ENCODE assay signal across 1 cellular context in the genomic region with DNA sequence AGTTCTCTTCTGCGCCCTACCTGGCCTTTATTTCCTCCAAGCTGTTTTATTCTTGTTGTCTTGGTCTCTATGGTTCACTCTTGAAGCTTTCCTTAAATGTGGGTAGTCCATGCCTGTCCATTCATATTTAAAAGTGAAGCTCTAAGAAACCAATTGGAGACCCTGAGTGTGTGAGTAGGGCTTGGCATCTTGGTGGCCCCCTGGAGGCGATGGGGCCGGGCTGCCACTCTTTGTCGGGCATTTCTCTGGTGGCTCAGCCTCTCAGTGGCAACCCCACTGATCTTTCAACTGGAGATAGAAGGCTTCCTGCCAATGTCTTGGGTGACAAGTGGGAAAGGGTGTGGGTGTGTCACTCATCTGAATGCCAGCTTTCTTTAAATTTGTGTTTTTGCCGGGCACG.
TF ChIP-seq lines count a peak whose summit lies in the region.

No MANE protein-coding gene starts in this region.

TF ChIP-seq in GM12878, 131 proteins besides CTCF, POLR2A, EP300 and RAD21:
- TF ChIP-seq CBFB (IDR thresholded peaks at IDR 0.05; ENCODE audit: low read depth) (no peak), KAT2A (conservative IDR thresholded peaks at IDR 0.05; ENCODE audit: control insufficient read depth, low read depth, low read length) (no peak), NR2C1 (IDR thresholded peaks at IDR 0.05) (no peak), SPI1 (IDR thresholded peaks at IDR 0.05; ENCODE audit: borderline replicate concordance, insufficient read depth, low read depth, low read length) (no peak), ZZZ3 (IDR thresholded peaks at IDR 0.05; ENCODE audit: control insufficient read depth, insufficient read length, low read depth) (no peak)
- TF ChIP-seq, protein P1, sequence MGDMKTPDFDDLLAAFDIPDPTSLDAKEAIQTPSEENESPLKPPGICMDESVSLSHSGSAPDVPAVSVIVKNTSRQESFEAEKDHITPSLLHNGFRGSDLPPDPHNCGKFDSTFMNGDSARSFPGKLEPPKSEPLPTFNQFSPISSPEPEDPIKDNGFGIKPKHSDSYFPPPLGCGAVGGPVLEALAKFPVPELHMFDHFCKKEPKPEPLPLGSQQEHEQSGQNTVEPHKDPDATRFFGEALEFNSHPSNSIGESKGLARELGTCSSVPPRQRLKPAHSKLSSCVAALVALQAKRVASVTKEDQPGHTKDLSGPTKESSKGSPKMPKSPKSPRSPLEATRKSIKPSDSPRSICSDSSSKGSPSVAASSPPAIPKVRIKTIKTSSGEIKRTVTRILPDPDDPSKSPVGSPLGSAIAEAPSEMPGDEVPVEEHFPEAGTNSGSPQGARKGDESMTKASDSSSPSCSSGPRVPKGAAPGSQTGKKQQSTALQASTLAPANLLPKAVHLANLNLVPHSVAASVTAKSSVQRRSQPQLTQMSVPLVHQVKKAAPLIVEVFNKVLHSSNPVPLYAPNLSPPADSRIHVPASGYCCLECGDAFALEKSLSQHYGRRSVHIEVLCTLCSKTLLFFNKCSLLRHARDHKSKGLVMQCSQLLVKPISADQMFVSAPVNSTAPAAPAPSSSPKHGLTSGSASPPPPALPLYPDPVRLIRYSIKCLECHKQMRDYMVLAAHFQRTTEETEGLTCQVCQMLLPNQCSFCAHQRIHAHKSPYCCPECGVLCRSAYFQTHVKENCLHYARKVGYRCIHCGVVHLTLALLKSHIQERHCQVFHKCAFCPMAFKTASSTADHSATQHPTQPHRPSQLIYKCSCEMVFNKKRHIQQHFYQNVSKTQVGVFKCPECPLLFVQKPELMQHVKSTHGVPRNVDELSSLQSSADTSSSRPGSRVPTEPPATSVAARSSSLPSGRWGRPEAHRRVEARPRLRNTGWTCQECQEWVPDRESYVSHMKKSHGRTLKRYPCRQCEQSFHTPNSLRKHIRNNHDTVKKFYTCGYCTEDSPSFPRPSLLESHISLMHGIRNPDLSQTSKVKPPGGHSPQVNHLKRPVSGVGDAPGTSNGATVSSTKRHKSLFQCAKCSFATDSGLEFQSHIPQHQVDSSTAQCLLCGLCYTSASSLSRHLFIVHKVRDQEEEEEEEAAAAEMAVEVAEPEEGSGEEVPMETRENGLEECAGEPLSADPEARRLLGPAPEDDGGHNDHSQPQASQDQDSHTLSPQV (IDR thresholded peaks at IDR 0.05): no peak
- TF ChIP-seq, protein P2, sequence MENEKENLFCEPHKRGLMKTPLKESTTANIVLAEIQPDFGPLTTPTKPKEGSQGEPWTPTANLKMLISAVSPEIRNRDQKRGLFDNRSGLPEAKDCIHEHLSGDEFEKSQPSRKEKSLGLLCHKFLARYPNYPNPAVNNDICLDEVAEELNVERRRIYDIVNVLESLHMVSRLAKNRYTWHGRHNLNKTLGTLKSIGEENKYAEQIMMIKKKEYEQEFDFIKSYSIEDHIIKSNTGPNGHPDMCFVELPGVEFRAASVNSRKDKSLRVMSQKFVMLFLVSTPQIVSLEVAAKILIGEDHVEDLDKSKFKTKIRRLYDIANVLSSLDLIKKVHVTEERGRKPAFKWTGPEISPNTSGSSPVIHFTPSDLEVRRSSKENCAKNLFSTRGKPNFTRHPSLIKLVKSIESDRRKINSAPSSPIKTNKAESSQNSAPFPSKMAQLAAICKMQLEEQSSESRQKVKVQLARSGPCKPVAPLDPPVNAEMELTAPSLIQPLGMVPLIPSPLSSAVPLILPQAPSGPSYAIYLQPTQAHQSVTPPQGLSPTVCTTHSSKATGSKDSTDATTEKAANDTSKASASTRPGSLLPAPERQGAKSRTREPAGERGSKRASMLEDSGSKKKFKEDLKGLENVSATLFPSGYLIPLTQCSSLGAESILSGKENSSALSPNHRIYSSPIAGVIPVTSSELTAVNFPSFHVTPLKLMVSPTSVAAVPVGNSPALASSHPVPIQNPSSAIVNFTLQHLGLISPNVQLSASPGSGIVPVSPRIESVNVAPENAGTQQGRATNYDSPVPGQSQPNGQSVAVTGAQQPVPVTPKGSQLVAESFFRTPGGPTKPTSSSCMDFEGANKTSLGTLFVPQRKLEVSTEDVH (IDR thresholded peaks at IDR 0.05; ENCODE audit: low read depth, partially characterized antibody): no peak
- TF ChIP-seq, protein P3, sequence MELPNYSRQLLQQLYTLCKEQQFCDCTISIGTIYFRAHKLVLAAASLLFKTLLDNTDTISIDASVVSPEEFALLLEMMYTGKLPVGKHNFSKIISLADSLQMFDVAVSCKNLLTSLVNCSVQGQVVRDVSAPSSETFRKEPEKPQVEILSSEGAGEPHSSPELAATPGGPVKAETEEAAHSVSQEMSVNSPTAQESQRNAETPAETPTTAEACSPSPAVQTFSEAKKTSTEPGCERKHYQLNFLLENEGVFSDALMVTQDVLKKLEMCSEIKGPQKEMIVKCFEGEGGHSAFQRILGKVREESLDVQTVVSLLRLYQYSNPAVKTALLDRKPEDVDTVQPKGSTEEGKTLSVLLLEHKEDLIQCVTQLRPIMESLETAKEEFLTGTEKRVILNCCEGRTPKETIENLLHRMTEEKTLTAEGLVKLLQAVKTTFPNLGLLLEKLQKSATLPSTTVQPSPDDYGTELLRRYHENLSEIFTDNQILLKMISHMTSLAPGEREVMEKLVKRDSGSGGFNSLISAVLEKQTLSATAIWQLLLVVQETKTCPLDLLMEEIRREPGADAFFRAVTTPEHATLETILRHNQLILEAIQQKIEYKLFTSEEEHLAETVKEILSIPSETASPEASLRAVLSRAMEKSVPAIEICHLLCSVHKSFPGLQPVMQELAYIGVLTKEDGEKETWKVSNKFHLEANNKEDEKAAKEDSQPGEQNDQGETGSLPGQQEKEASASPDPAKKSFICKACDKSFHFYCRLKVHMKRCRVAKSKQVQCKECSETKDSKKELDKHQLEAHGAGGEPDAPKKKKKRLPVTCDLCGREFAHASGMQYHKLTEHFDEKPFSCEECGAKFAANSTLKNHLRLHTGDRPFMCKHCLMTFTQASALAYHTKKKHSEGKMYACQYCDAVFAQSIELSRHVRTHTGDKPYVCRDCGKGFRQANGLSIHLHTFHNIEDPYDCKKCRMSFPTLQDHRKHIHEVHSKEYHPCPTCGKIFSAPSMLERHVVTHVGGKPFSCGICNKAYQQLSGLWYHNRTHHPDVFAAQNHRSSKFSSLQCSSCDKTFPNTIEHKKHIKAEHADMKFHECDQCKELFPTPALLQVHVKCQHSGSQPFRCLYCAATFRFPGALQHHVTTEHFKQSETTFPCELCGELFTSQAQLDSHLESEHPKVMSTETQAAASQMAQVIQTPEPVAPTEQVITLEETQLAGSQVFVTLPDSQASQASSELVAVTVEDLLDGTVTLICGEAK (IDR thresholded peaks at IDR 0.05; ENCODE audit: borderline replicate concordance): no peak
- TF ChIP-seq, protein P4, sequence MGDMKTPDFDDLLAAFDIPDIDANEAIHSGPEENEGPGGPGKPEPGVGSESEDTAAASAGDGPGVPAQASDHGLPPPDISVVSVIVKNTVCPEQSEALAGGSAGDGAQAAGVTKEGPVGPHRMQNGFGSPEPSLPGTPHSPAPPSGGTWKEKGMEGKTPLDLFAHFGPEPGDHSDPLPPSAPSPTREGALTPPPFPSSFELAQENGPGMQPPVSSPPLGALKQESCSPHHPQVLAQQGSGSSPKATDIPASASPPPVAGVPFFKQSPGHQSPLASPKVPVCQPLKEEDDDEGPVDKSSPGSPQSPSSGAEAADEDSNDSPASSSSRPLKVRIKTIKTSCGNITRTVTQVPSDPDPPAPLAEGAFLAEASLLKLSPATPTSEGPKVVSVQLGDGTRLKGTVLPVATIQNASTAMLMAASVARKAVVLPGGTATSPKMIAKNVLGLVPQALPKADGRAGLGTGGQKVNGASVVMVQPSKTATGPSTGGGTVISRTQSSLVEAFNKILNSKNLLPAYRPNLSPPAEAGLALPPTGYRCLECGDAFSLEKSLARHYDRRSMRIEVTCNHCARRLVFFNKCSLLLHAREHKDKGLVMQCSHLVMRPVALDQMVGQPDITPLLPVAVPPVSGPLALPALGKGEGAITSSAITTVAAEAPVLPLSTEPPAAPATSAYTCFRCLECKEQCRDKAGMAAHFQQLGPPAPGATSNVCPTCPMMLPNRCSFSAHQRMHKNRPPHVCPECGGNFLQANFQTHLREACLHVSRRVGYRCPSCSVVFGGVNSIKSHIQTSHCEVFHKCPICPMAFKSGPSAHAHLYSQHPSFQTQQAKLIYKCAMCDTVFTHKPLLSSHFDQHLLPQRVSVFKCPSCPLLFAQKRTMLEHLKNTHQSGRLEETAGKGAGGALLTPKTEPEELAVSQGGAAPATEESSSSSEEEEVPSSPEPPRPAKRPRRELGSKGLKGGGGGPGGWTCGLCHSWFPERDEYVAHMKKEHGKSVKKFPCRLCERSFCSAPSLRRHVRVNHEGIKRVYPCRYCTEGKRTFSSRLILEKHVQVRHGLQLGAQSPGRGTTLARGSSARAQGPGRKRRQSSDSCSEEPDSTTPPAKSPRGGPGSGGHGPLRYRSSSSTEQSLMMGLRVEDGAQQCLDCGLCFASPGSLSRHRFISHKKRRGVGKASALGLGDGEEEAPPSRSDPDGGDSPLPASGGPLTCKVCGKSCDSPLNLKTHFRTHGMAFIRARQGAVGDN (IDR thresholded peaks at IDR 0.05): no peak
